Comparison of ENCODE assay signal across 20 cellular contexts in genomic region chrX:38982843-38983242, GRCh38.
"Had no signal": no experiment of that assay in that cellular context is flagged by ENCODE, and none has a peak within 500 bp of the region (broad histone marks: within the 10 kb centered on the region; RNA-seq: fewer than 3 reads in every experiment).

No MANE protein-coding gene starts in this region.

- H3K27me3 Mint-ChIP-seq: activated CD4-positive, alpha-beta memory T cell treated with anti-CD3 and anti-CD28 coated beads, Interleukin-2, amount 10 ng/mL, durations not matched to agents 7 days and 5 days; activated CD4-positive, alpha-beta T cell treated with anti-CD3 and anti-CD28 coated beads for 36 hours; activated naive CD8-positive, alpha-beta T cell treated with anti-CD3 and anti-CD28 coated beads for 36 hours; T-cell had no signal

- DNase-seq: activated CD4-positive, alpha-beta memory T cell treated with anti-CD3 and anti-CD28 coated beads, Interleukin-2, amount 10 ng/mL, durations not matched to agents 7 days and 5 days; activated CD4-positive, alpha-beta T cell treated with anti-CD3 and anti-CD28 coated beads for 36 hours; activated CD4-positive, alpha-beta T cell treated with anti-CD3 and anti-CD28 coated beads, Interleukin-2, amount 50 U/mL, for 1 hour; activated CD8-positive, alpha-beta memory T cell treated with anti-CD3 and anti-CD28 coated beads, Interleukin-2, amount 50 U/mL, for 4 hours; activated effector memory CD4-positive, alpha-beta T cell treated with Interleukin-2 at 50 U/mL for 16 hours; activated naive CD4-positive, alpha-beta T cell treated with Interleukin-2 at 50 U/mL for 16 hours; activated naive CD8-positive, alpha-beta T cell treated with anti-CD3 and anti-CD28 coated beads for 36 hours; brain microvascular endothelial cell; Kasumi-1; KBM-7; NCI-H1105 treated with DMSO at 0.1 percent for 48 hours; NCI-H1436 treated with DMSO at 0.1 percent for 48 hours; NCI-H187; NCI-H2081; NCI-H524; SIG-M5; T-cell; WERI-Rb-1 had no signal

- H3K27ac Mint-ChIP-seq: activated CD4-positive, alpha-beta memory T cell treated with anti-CD3 and anti-CD28 coated beads, Interleukin-2, amount 10 ng/mL, durations not matched to agents 7 days and 5 days; activated CD4-positive, alpha-beta T cell treated with anti-CD3 and anti-CD28 coated beads for 36 hours; activated naive CD8-positive, alpha-beta T cell treated with anti-CD3 and anti-CD28 coated beads for 36 hours; activated T-helper 1 cell treated with anti-CD3 and anti-CD28 coated beads, Interleukin-12 subunit alpha, Interleukin-12 subunit beta, Interleukin-2, Interleukin-4 antibody, amounts not matched to agents 30 ng/mL and 10 ng/mL and 1 ng/mL, durations not matched to agents 14 hours and 24 hours and 36 hours had no signal

- H3K27me3 ChIP-seq: brain microvascular endothelial cell had no signal

- H3K27ac ChIP-seq: brain microvascular endothelial cell, SK-N-MC, WERI-Rb-1 had no signal

- H3K36me3 ChIP-seq: brain microvascular endothelial cell, WERI-Rb-1 had no signal

- H3K4me3 Mint-ChIP-seq: activated CD4-positive, alpha-beta memory T cell treated with anti-CD3 and anti-CD28 coated beads, Interleukin-2, amount 10 ng/mL, durations not matched to agents 7 days and 5 days; activated CD4-positive, alpha-beta T cell treated with anti-CD3 and anti-CD28 coated beads for 36 hours; activated naive CD8-positive, alpha-beta T cell treated with anti-CD3 and anti-CD28 coated beads for 36 hours; activated T-helper 1 cell treated with anti-CD3 and anti-CD28 coated beads, Interleukin-12 subunit alpha, Interleukin-12 subunit beta, Interleukin-2, Interleukin-4 antibody, amounts not matched to agents 30 ng/mL and 10 ng/mL and 1 ng/mL, durations not matched to agents 14 hours and 24 hours and 36 hours; T-cell had no signal

- ATAC-seq: activated CD4-positive, alpha-beta T cell treated with anti-CD3 and anti-CD28 coated beads for 36 hours; T-cell had no signal

- H3K9me3 Mint-ChIP-seq: activated CD4-positive, alpha-beta memory T cell treated with anti-CD3 and anti-CD28 coated beads, Interleukin-2, amount 10 ng/mL, durations not matched to agents 7 days and 5 days; activated naive CD8-positive, alpha-beta T cell treated with anti-CD3 and anti-CD28 coated beads for 36 hours; activated T-helper 1 cell treated with anti-CD3 and anti-CD28 coated beads, Interleukin-12 subunit alpha, Interleukin-12 subunit beta, Interleukin-2, Interleukin-4 antibody, amounts not matched to agents 30 ng/mL and 10 ng/mL and 1 ng/mL, durations not matched to agents 14 hours and 24 hours and 36 hours; T-cell had no signal

- H3K4me1 Mint-ChIP-seq: activated CD4-positive, alpha-beta memory T cell treated with anti-CD3 and anti-CD28 coated beads, Interleukin-2, amount 10 ng/mL, durations not matched to agents 7 days and 5 days; activated CD4-positive, alpha-beta T cell treated with anti-CD3 and anti-CD28 coated beads for 36 hours had no signal

- H3K36me3 Mint-ChIP-seq: activated naive CD8-positive, alpha-beta T cell treated with anti-CD3 and anti-CD28 coated beads for 36 hours; T-cell had no signal

- H3K4me3 ChIP-seq: SK-N-MC had no signal
